In the genomic region with DNA sequence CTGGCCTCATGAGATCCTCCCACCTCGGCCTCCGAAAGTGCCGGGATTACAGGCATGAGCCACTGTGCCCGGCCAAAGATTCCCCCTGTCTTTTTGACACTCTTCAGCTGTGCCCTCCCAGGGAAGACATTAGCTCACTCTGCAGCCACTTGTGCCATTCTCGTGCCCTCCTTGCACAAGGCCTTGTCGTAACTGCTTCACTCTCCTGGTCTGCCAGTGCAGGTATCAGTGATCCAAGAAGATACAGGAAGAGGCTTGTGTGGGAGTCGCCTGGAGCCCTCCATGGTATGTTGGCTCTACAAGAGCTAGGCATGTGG, we compare ENCODE assay signal across 9 cellular contexts. TPM values are rescaled to one million over a fixed set of nuclear protein-coding genes. Genes with fewer than 3 reads are reported as not detected.
DNase-seq lines count a peak whose midpoint lies in the region; ATAC-seq and TF ChIP-seq lines count a peak whose summit lies in the region.
"Had no signal": no experiment of that assay in that cellular context is flagged by ENCODE, and none has a peak within 500 bp of the region (broad histone marks: within the 10 kb centered on the region; RNA-seq: fewer than 3 reads in every experiment).

No MANE protein-coding gene starts in this region.

- no peaks in the 10 kb centered on the region for H3K9me3 Mint-ChIP-seq in activated CD4-positive, alpha-beta T cell treated with anti-CD3 and anti-CD28 coated beads for 36 hours (ENCODE audit: low read depth)
- H3K9me3 Mint-ChIP-seq in brain (no peaks in the 10 kb centered on the region), mesothelial cell of epicardium (peaks cover 3% of the 10 kb centered on the region)
- H3K9me3 Mint-ChIP-seq: activated CD4-positive, alpha-beta T cell treated with anti-CD3 and anti-CD28 coated beads, Interleukin-2, amount 10 ng/mL, durations not matched to agents 7 days and 5 days had no signal

- peak; percentile 23 for ATAC-seq in activated CD4-positive, alpha-beta T cell treated with anti-CD3 and anti-CD28 coated beads for 36 hours
- ATAC-seq in thoracic aorta (ENCODE audit: insufficient number of reproducible peaks, low FRiP score, low read depth) (no peak), mucosa of descending colon (no peak)

- H3K27me3 ChIP-seq in thoracic aorta (replicated peaks; ENCODE audit: insufficient read depth), result no peaks in the 10 kb centered on the region

- no peak overlapping the region for H3K4me3 ChIP-seq in thoracic aorta
- no peak overlapping the region for H3K4me3 ChIP-seq in mucosa of descending colon

- TF ChIP-seq CTCF in brain (conservative IDR thresholded peaks at IDR 0.05) (no peak), mesothelial cell of epicardium (IDR thresholded peaks at IDR 0.05; ENCODE audit: unreplicated experiment) (no peak), thoracic aorta (IDR thresholded peaks at IDR 0.05) (no peak), mucosa of descending colon (IDR thresholded peaks at IDR 0.05) (no peak)

- peaks cover 14% of the 10 kb centered on the region for H3K4me1 Mint-ChIP-seq in activated CD4-positive, alpha-beta T cell treated with anti-CD3 and anti-CD28 coated beads for 36 hours
- H3K4me1 Mint-ChIP-seq in brain (peaks cover 19% of the 10 kb centered on the region), mesothelial cell of epicardium (peaks cover 24% of the 10 kb centered on the region)

- no peak overlapping the region for H3K4me3 Mint-ChIP-seq in activated CD4-positive, alpha-beta T cell treated with anti-CD3 and anti-CD28 coated beads for 36 hours
- peak overlapping the region in 2 of 5 experiments; percentile 9 to 30 for H3K4me3 Mint-ChIP-seq in brain
- no peak overlapping the region for H3K4me3 Mint-ChIP-seq in mesothelial cell of epicardium
- H3K4me3 Mint-ChIP-seq: activated CD4-positive, alpha-beta T cell treated with anti-CD3 and anti-CD28 coated beads, Interleukin-2, amount 10 ng/mL, durations not matched to agents 7 days and 5 days had no signal

- peak overlapping the region; percentile 48 for H3K27ac Mint-ChIP-seq in activated CD4-positive, alpha-beta T cell treated with anti-CD3 and anti-CD28 coated beads for 36 hours
- H3K27ac Mint-ChIP-seq in brain (peak overlapping the region in 4 of 5 experiments; percentile 29 to 83 (median 77)), mesothelial cell of epicardium (peak overlapping the region; percentile 91)

- H3K4me1 ChIP-seq in thoracic aorta (ENCODE audit: control insufficient read depth in 1 of 2, low read depth in 2 of 2) (peaks cover 3 to 9% of the 10 kb centered on the region in 2 donors), mucosa of descending colon (ENCODE audit: low read depth) (peaks cover 27% of the 10 kb centered on the region)

- H3K27me3 Mint-ChIP-seq in activated CD4-positive, alpha-beta T cell treated with anti-CD3 and anti-CD28 coated beads for 36 hours, result no peaks in the 10 kb centered on the region
- no peaks in the 10 kb centered on the region for H3K27me3 Mint-ChIP-seq in brain
- no peaks in the 10 kb centered on the region for H3K27me3 Mint-ChIP-seq in mesothelial cell of epicardium (ENCODE audit: low read depth)
- H3K27me3 Mint-ChIP-seq: activated CD4-positive, alpha-beta T cell treated with anti-CD3 and anti-CD28 coated beads, Interleukin-2, amount 10 ng/mL, durations not matched to agents 7 days and 5 days had no signal

- CTCF ChIA-PET in activated CD4-positive, alpha-beta T cell treated with anti-CD3 and anti-CD28 coated beads for 36 hours (lab: Charles Lee), result interaction anchor here (0.6 to 3.2 kb wide), 17 partner anchors 8 to 339 kb away, joined by 3 to 30 read pairs (median 4); no protein-coding TSS in a partner anchor

- POLR2A ChIA-PET in activated CD4-positive, alpha-beta T cell treated with anti-CD3 and anti-CD28 coated beads for 36 hours (lab: Charles Lee), result interaction anchor here (0.6 to 1.5 kb wide), 3 partner anchors 19 to 25 kb away, joined by 3 to 6 read pairs (median 4); partner anchors contain the start of gene WDR26

- peaks cover 2% of the 10 kb centered on the region for H3K36me3 Mint-ChIP-seq in activated CD4-positive, alpha-beta T cell treated with anti-CD3 and anti-CD28 coated beads for 36 hours (ENCODE audit: low read depth)
- H3K36me3 Mint-ChIP-seq in brain (peaks cover 2% of the 10 kb centered on the region), mesothelial cell of epicardium (peaks cover 2% of the 10 kb centered on the region)

- H3K27ac ChIP-seq in thoracic aorta, result peak overlapping the region; percentile 68 to 70

- no peak for DNase-seq in activated CD4-positive, alpha-beta T cell treated with anti-CD3 and anti-CD28 coated beads for 36 hours
- DNase-seq in activated CD4-positive, alpha-beta T cell treated with anti-CD3 and anti-CD28 coated beads for 1 hour, result no peak
- DNase-seq in mesothelial cell of epicardium (ENCODE audit: low spot score in 2 of 2, unreplicated experiment in 2 of 2), result no peak
- DNase-seq in thoracic aorta (ENCODE audit: low spot score), result no peak
- no peak for DNase-seq in mucosa of descending colon
- no peak for DNase-seq in GM19238 (ENCODE audit: insufficient read length, low spot score)
- no peak for DNase-seq in iPS-NIHi7 (ENCODE audit: extremely low spot score)
- DNase-seq: activated CD4-positive, alpha-beta T cell treated with anti-CD3 and anti-CD28 coated beads, Interleukin-2, amount 10 ng/mL, durations not matched to agents 7 days and 5 days had no signal

- intact Hi-C loops in activated CD4-positive, alpha-beta T cell treated with anti-CD3 and anti-CD28 coated beads for 36 hours (cut with DNase I, micrococcal nuclease), result loop anchor here (2.0 kb wide), 2 partner anchors 124 to 126 kb away; partner anchors contain the start of gene NVL (in 1 of the 2)
- intact Hi-C loops in mucosa of descending colon (cut with DNase I, micrococcal nuclease), result no loop called here

- no peaks in the 10 kb centered on the region for H3K36me3 ChIP-seq in thoracic aorta
- no peaks in the 10 kb centered on the region for H3K36me3 ChIP-seq in mucosa of descending colon (ENCODE audit: low read depth)

- H3K9me3 ChIP-seq in thoracic aorta (no peaks in the 10 kb centered on the region), mucosa of descending colon (no peaks in the 10 kb centered on the region)

RNA-seq across cellular contexts. Expression of gene WDR26, which starts 22.0 kb away (rescaled TPM):
- 10 to 100 TPM; 74.0 to 75.6 TPM for total RNA-seq in activated CD4-positive, alpha-beta T cell treated with anti-CD3 and anti-CD28 coated beads for 36 hours
- polyA plus RNA-seq in brain (ENCODE audit: insufficient read depth, low read depth, low replicate concordance), result 34.3 TPM
- total RNA-seq in mesothelial cell of epicardium, result 101 to 105 TPM (median 102 TPM) in 3 replicates
- total RNA-seq in thoracic aorta, result 10 to 100 TPM; 71.5 to 85.9 TPM
- total RNA-seq in mucosa of descending colon, result 10 to 100 TPM; 64.4 to 86.3 (median 67.4) TPM

Comparison
In these comparisons a context has a peak if more than half of its experiments do, and no peak if none do; other contexts are left out.
1. intact Hi-C loops: an anchor here in activated CD4-positive, alpha-beta T cell treated with anti-CD3 and anti-CD28 coated beads for 36 hours (2.0 kb wide); none called in mucosa of descending colon.